ENCODE assay signal across 1 cellular context in the genomic region with DNA sequence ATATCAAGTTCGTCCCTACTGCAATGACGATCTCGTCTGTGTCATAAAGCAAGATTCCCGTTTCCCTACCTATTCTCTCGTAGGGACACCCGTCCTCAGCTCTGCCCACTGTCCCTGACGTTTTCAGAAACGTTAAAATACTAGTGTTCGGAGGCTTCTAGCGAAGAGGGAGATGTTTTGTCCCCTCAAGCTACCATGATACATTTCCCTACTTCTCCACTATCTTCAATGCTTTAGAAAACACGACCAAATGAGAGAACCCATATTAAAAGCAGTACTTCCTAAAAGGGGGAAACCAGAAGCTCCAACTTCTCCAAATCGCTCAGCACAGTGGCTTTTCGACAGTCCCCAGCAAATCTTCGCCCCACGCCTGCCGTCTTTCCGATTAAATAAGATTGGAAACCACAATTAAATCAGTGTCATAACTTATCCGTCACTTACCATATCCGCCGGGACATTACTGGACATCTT.
TF ChIP-seq lines count a peak whose summit lies in the region.

No MANE protein-coding gene starts in this region.

TF ChIP-seq in IMR-90, 13 proteins besides CTCF, POLR2A, EP300 and RAD21:
- TF ChIP-seq NFE2L2 (IDR thresholded peaks at IDR 0.05; ENCODE audit: low read depth, low read length) (no peak), CHD1 (IDR thresholded peaks at IDR 0.05; ENCODE audit: low read depth, low read length) (peak; percentile 1; the same call in 1 of the 2 replicates), CEBPB (IDR thresholded peaks at IDR 0.05; ENCODE audit: low read depth, low read length) (no peak), MXI1 (IDR thresholded peaks at IDR 0.05; ENCODE audit: borderline replicate concordance, low read depth, low read length) (no peak), FOS (IDR thresholded peaks at IDR 0.05; ENCODE audit: low read depth, low read length) (no peak), RFX5 (IDR thresholded peaks at IDR 0.05; ENCODE audit: low read depth, low read length) (no peak), SMC3 (IDR thresholded peaks at IDR 0.05; ENCODE audit: low read depth, low read length) (no peak)
- TF ChIP-seq, protein P1, sequence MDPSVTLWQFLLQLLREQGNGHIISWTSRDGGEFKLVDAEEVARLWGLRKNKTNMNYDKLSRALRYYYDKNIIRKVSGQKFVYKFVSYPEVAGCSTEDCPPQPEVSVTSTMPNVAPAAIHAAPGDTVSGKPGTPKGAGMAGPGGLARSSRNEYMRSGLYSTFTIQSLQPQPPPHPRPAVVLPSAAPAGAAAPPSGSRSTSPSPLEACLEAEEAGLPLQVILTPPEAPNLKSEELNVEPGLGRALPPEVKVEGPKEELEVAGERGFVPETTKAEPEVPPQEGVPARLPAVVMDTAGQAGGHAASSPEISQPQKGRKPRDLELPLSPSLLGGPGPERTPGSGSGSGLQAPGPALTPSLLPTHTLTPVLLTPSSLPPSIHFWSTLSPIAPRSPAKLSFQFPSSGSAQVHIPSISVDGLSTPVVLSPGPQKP (IDR thresholded peaks at IDR 0.05; ENCODE audit: borderline replicate concordance, low read depth, low read length), result no peak
